In the genomic region with DNA sequence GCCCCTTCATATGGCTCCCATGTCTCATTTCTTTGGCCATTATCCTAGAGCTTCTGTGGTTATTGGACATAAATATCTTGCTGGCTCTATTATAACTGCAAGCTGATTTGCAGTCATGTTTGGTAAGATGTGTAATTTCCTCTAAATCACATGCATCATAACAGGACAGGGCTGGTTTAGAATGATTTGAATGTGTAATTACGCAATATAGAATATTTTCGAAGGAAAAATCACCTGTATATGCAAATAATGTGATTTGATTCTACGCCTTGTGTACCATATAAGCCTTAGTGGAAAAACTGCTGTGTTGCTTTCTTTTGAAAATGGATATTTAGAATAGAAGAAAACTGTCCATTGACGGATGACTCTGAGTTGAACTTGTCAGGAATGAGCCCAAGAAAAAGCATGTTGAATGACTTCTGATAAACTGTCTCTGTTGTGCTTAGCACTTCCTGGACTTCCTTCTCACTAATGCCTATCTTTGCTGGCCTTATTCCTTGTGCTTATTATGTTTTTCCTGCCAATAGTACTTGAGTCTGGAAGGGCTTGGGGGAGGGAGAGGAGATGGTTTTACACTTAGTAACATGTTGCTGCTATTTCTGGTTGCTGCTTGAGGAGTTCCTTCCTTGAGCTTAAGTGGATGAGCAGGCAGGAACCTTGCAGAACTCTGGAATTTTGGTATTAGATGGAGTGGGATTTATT, we compare ENCODE assay signal across 9 cellular contexts. TPM values are rescaled to one million over a fixed set of nuclear protein-coding genes. Genes with fewer than 3 reads are reported as not detected.
DNase-seq lines count a peak whose midpoint lies in the region; ATAC-seq and TF ChIP-seq lines count a peak whose summit lies in the region.
"Had no signal": no experiment of that assay in that cellular context is flagged by ENCODE, and none has a peak within 500 bp of the region (broad histone marks: within the 10 kb centered on the region; RNA-seq: fewer than 3 reads in every experiment).

No MANE protein-coding gene starts in this region.

- ATAC-seq in mucosa of descending colon (peak; percentile 22), GM18505 (IDR thresholded peaks at IDR 0.05; ENCODE audit: unreplicated experiment) (no peak)

- H3K4me3 ChIP-seq in AG04450 (ENCODE audit: low read depth, low read length) (no peak overlapping the region), esophagus muscularis mucosa (no peak overlapping the region), mucosa of descending colon (no peak overlapping the region)

- no peak overlapping the region for H3K27ac Mint-ChIP-seq in activated T-helper 2 cell treated with anti-CD3 and anti-CD28 coated beads, Interferon-gamma antibody, Interleukin-2, Interleukin-4, amounts not matched to agents 10 μg/mL and 5 μg/mL and 100 μg/mL, durations not matched to agents 14 hours and 24 hours and 36 hours
- H3K27ac Mint-ChIP-seq in activated T-helper 1 cell treated with anti-CD3 and anti-CD28 coated beads, Interleukin-12 subunit alpha, Interleukin-12 subunit beta, Interleukin-2, Interleukin-4 antibody, amounts not matched to agents 30 ng/mL and 10 ng/mL and 1 ng/mL, durations not matched to agents 14 hours and 24 hours and 36 hours: no peak overlapping the region

- peak; percentile 50 for DNase-seq in AG04450 (ENCODE audit: low read depth, low spot score)
- peak; percentile 95 for DNase-seq in NCI-H226
- no peak for DNase-seq in esophagus muscularis mucosa (ENCODE audit: extremely low spot score)
- peak in 1 of 3 donors; percentile 24 for DNase-seq in mucosa of descending colon
- no peak for DNase-seq in activated T-helper 2 cell treated with anti-CD3 and anti-CD28 coated beads, Interferon-gamma antibody, Interleukin-2, Interleukin-4, amounts not matched to agents 10 μg/mL and 5 μg/mL and 100 μg/mL, durations not matched to agents 14 hours and 24 hours and 36 hours (ENCODE audit: low spot score)
- DNase-seq in CD1c-positive myeloid dendritic cell (ENCODE audit: extremely low spot score): no peak
- DNase-seq in activated T-helper 1 cell treated with anti-CD3 and anti-CD28 coated beads, Interleukin-12 subunit alpha, Interleukin-12 subunit beta, Interleukin-2, Interleukin-4 antibody, amounts not matched to agents 30 ng/mL and 10 ng/mL and 1 ng/mL, durations not matched to agents 14 hours and 24 hours and 36 hours (ENCODE audit: low spot score): no peak
- DNase-seq: COR-L47 had no signal

- no peaks in the 10 kb centered on the region for H3K36me3 Mint-ChIP-seq in activated T-helper 2 cell treated with anti-CD3 and anti-CD28 coated beads, Interferon-gamma antibody, Interleukin-2, Interleukin-4, amounts not matched to agents 10 μg/mL and 5 μg/mL and 100 μg/mL, durations not matched to agents 14 hours and 24 hours and 36 hours (ENCODE audit: low read depth)
- no peaks in the 10 kb centered on the region for H3K36me3 Mint-ChIP-seq in activated T-helper 1 cell treated with anti-CD3 and anti-CD28 coated beads, Interleukin-12 subunit alpha, Interleukin-12 subunit beta, Interleukin-2, Interleukin-4 antibody, amounts not matched to agents 30 ng/mL and 10 ng/mL and 1 ng/mL, durations not matched to agents 14 hours and 24 hours and 36 hours (ENCODE audit: low read depth)

- POLR2A ChIA-PET in AG04450 (lab: Yijun Ruan, JAX): interaction anchor here (0.5 kb wide), 1 partner anchor 1693 kb away, joined by 6 read pairs; no protein-coding TSS in a partner anchor

- peak; percentile 6 for TF ChIP-seq EP300 in esophagus muscularis mucosa (IDR thresholded peaks at IDR 0.05)

- intact Hi-C loops in esophagus muscularis mucosa (cut with DNase I) (loop anchor here (10.0 kb wide), 1 partner anchor 68 kb away; no protein-coding TSS in a partner anchor), mucosa of descending colon (cut with DNase I, micrococcal nuclease) (loop anchor here in 1 of 2 donors (10.0 kb wide), 1 partner anchor 188 kb away; no protein-coding TSS in a partner anchor)
- intact Hi-C loops in activated T-helper 2 cell treated with anti-CD3 and anti-CD28 coated beads, Interferon-gamma antibody, Interleukin-2, Interleukin-4, amounts not matched to agents 10 μg/mL and 5 μg/mL and 100 μg/mL, durations not matched to agents 14 hours and 24 hours and 36 hours (cut with micrococcal nuclease): no loop called here
- intact Hi-C loops in activated T-helper 1 cell treated with anti-CD3 and anti-CD28 coated beads, Interleukin-12 subunit alpha, Interleukin-12 subunit beta, Interleukin-2, Interleukin-4 antibody, amounts not matched to agents 30 ng/mL and 10 ng/mL and 1 ng/mL, durations not matched to agents 14 hours and 24 hours and 36 hours (cut with micrococcal nuclease): no loop called here

- H3K27me3 Mint-ChIP-seq in activated T-helper 2 cell treated with anti-CD3 and anti-CD28 coated beads, Interferon-gamma antibody, Interleukin-2, Interleukin-4, amounts not matched to agents 10 μg/mL and 5 μg/mL and 100 μg/mL, durations not matched to agents 14 hours and 24 hours and 36 hours (ENCODE audit: low read depth): peaks cover 47% of the 10 kb centered on the region
- peaks cover 25% of the 10 kb centered on the region for H3K27me3 Mint-ChIP-seq in activated T-helper 1 cell treated with anti-CD3 and anti-CD28 coated beads, Interleukin-12 subunit alpha, Interleukin-12 subunit beta, Interleukin-2, Interleukin-4 antibody, amounts not matched to agents 30 ng/mL and 10 ng/mL and 1 ng/mL, durations not matched to agents 14 hours and 24 hours and 36 hours (ENCODE audit: insufficient read depth)

- H3K9me3 ChIP-seq in AG04450 (ENCODE audit: control insufficient read depth, insufficient read depth, low read length): no peaks in the 10 kb centered on the region
- no peaks in the 10 kb centered on the region for H3K9me3 ChIP-seq in esophagus muscularis mucosa
- H3K9me3 ChIP-seq in mucosa of descending colon: no peaks in the 10 kb centered on the region

- TF ChIP-seq POLR2A in esophagus muscularis mucosa (IDR thresholded peaks at IDR 0.05; ENCODE audit: low read depth) (no peak), GM18505 (IDR thresholded peaks at IDR 0.05; ENCODE audit: borderline replicate concordance, extremely low read depth, insufficient read depth, insufficient read length) (no peak)

- 65% methylated on average over 4 of the region's 4 CpGs for WGBS in esophagus muscularis mucosa

- H3K27ac ChIP-seq in AG04450 (ENCODE audit: low read depth, low read length): no peak overlapping the region
- H3K27ac ChIP-seq in esophagus muscularis mucosa (replicated peaks in 1 of 4): peak overlapping the region in 3 of 4 donors; percentile 23 to 70 (median 50)

- no peaks in the 10 kb centered on the region for H3K27me3 ChIP-seq in AG04450 (ENCODE audit: control insufficient read depth, insufficient read depth, low read length)
- peaks cover 0 to 12% (median 0%) of the 10 kb centered on the region in 4 donors for H3K27me3 ChIP-seq in esophagus muscularis mucosa

- TF ChIP-seq CTCF in AG04450 (IDR thresholded peaks at IDR 0.05; ENCODE audit: low read depth, low read length) (no peak), esophagus muscularis mucosa (IDR thresholded peaks at IDR 0.05) (no peak), mucosa of descending colon (IDR thresholded peaks at IDR 0.05) (no peak)

- CTCF ChIA-PET in AG04450 (lab: Charles Lee): interaction anchor here (1.1 to 1.6 kb wide), 2 partner anchors 12 to 13 kb away, joined by 4 read pairs; no protein-coding TSS in a partner anchor

- H3K4me1 ChIP-seq in esophagus muscularis mucosa (peaks cover 37 to 72% (median 50%) of the 10 kb centered on the region in 4 donors), mucosa of descending colon (ENCODE audit: low read depth) (peaks cover 6% of the 10 kb centered on the region)

- H3K36me3 ChIP-seq in esophagus muscularis mucosa: no peaks in the 10 kb centered on the region
- no peaks in the 10 kb centered on the region for H3K36me3 ChIP-seq in mucosa of descending colon (ENCODE audit: low read depth)

- no peak overlapping the region for H3K4me3 Mint-ChIP-seq in activated T-helper 2 cell treated with anti-CD3 and anti-CD28 coated beads, Interferon-gamma antibody, Interleukin-2, Interleukin-4, amounts not matched to agents 10 μg/mL and 5 μg/mL and 100 μg/mL, durations not matched to agents 14 hours and 24 hours and 36 hours (ENCODE audit: low read depth)
- no peak overlapping the region for H3K4me3 Mint-ChIP-seq in activated T-helper 1 cell treated with anti-CD3 and anti-CD28 coated beads, Interleukin-12 subunit alpha, Interleukin-12 subunit beta, Interleukin-2, Interleukin-4 antibody, amounts not matched to agents 30 ng/mL and 10 ng/mL and 1 ng/mL, durations not matched to agents 14 hours and 24 hours and 36 hours

- H3K4me1 Mint-ChIP-seq in activated T-helper 2 cell treated with anti-CD3 and anti-CD28 coated beads, Interferon-gamma antibody, Interleukin-2, Interleukin-4, amounts not matched to agents 10 μg/mL and 5 μg/mL and 100 μg/mL, durations not matched to agents 14 hours and 24 hours and 36 hours (ENCODE audit: low read depth): peaks cover 4% of the 10 kb centered on the region
- H3K4me1 Mint-ChIP-seq in activated T-helper 1 cell treated with anti-CD3 and anti-CD28 coated beads, Interleukin-12 subunit alpha, Interleukin-12 subunit beta, Interleukin-2, Interleukin-4 antibody, amounts not matched to agents 30 ng/mL and 10 ng/mL and 1 ng/mL, durations not matched to agents 14 hours and 24 hours and 36 hours (ENCODE audit: low read depth): peaks cover 4% of the 10 kb centered on the region

- H3K9me3 Mint-ChIP-seq in activated T-helper 2 cell treated with anti-CD3 and anti-CD28 coated beads, Interferon-gamma antibody, Interleukin-2, Interleukin-4, amounts not matched to agents 10 μg/mL and 5 μg/mL and 100 μg/mL, durations not matched to agents 14 hours and 24 hours and 36 hours: no peaks in the 10 kb centered on the region
- H3K9me3 Mint-ChIP-seq in activated T-helper 1 cell treated with anti-CD3 and anti-CD28 coated beads, Interleukin-12 subunit alpha, Interleukin-12 subunit beta, Interleukin-2, Interleukin-4 antibody, amounts not matched to agents 30 ng/mL and 10 ng/mL and 1 ng/mL, durations not matched to agents 14 hours and 24 hours and 36 hours: no peaks in the 10 kb centered on the region

RNA-seq across cellular contexts. Expression of a gene that starts 6.5 kb away (rescaled TPM):
- 3.5 and 4.4 TPM in 2 replicates for polyA plus RNA-seq in AG04450 (2011; rRNA removed)
- 6.6 and 6.8 TPM in 2 replicates for polyA minus RNA-seq in AG04450 (2011; rRNA and poly(A)+ RNA removed)
- total RNA-seq in esophagus muscularis mucosa (10 to 100 TPM in 3 of 4 donors, 1 to 10 TPM in 1; 6.6 to 10.7 (median 10.1) TPM), mucosa of descending colon (1 to 10 TPM; 1.3 to 3.7 (median 2.7) TPM)
- 0.14 TPM in 2 replicates for total RNA-seq in activated T-helper 2 cell treated with anti-CD3 and anti-CD28 coated beads, Interferon-gamma antibody, Interleukin-2, Interleukin-4, amounts not matched to agents 10 μg/mL and 5 μg/mL and 100 μg/mL, durations not matched to agents 14 hours and 24 hours and 36 hours
- 0.10 and 0.13 TPM in 2 replicates for total RNA-seq in activated T-helper 1 cell treated with anti-CD3 and anti-CD28 coated beads, Interleukin-12 subunit alpha, Interleukin-12 subunit beta, Interleukin-2, Interleukin-4 antibody, amounts not matched to agents 30 ng/mL and 10 ng/mL and 1 ng/mL, durations not matched to agents 14 hours and 24 hours and 36 hours

Comparison
In these comparisons a context has a peak if more than half of its experiments do, and no peak if none do; other contexts are left out.
1. DNase-seq: peak in AG04450 (single experiment) and NCI-H226 (single experiment); none in esophagus muscularis mucosa (single experiment), activated T-helper 2 cell treated with anti-CD3 and anti-CD28 coated beads, Interferon-gamma antibody, Interleukin-2, Interleukin-4, amounts not matched to agents 10 μg/mL and 5 μg/mL and 100 μg/mL, durations not matched to agents 14 hours and 24 hours and 36 hours (single experiment), CD1c-positive myeloid dendritic cell (single experiment) and activated T-helper 1 cell treated with anti-CD3 and anti-CD28 coated beads, Interleukin-12 subunit alpha, Interleukin-12 subunit beta, Interleukin-2, Interleukin-4 antibody, amounts not matched to agents 30 ng/mL and 10 ng/mL and 1 ng/mL, durations not matched to agents 14 hours and 24 hours and 36 hours (single experiment).